Comparison of ENCODE assay signal across 22 cellular contexts in genomic region chr15:65762399-65762798, GRCh38.
"Had no signal": no experiment of that assay in that cellular context is flagged by ENCODE, and none has a peak within 500 bp of the region (broad histone marks: within the 10 kb centered on the region; RNA-seq: fewer than 3 reads in every experiment).

No MANE protein-coding gene starts in this region.

- H3K4me1 Mint-ChIP-seq: neural progenitor cell had no signal

- H3K4me3 Mint-ChIP-seq: endodermal cell, neural progenitor cell had no signal

- H3K9me3 Mint-ChIP-seq: endodermal cell; naive thymus-derived CD8-positive, alpha-beta T cell; neural progenitor cell had no signal

- H3K9ac ChIP-seq: neural progenitor cell had no signal

- DNase-seq: colonic mucosa; dermis blood vessel endothelial cell; endodermal cell; erythroblast; foreskin keratinocyte; kidney; left cardiac atrium; left ventricle myocardium inferior; lower lobe of right lung; mesenchymal stem cell; midbrain; naive thymus-derived CD8-positive, alpha-beta T cell; nucleus accumbens; ovary; sigmoid colon; stimulated activated CD4-positive, alpha-beta T cell treated with anti-CD3 and anti-CD28 coated beads, Interleukin-2, amount 100 ng/mL, for 24 hours; stimulated activated naive CD4-positive, alpha-beta T cell treated with Interleukin-2 at 50 U/mL for 16 hours; upper lobe of right lung had no signal

- H3K27ac Mint-ChIP-seq: endodermal cell, neural progenitor cell had no signal

- H3K4me1 ChIP-seq: neural progenitor cell, upper lobe of right lung had no signal

- H3K36me3 ChIP-seq: colonic mucosa, neural progenitor cell, ovary, right atrium auricular region had no signal

- H3K4me3 ChIP-seq: colonic mucosa, left ventricle myocardium inferior, lower lobe of right lung, neural progenitor cell, ovary, right atrium auricular region, sigmoid colon, skin epidermis, tibial nerve, upper lobe of right lung had no signal

- ATAC-seq: foreskin keratinocyte, left cardiac atrium, lower lobe of right lung, upper lobe of right lung had no signal

- H3K4me2 ChIP-seq: neural progenitor cell had no signal

- H3K9me3 ChIP-seq: colonic mucosa, left ventricle myocardium inferior, lower lobe of right lung, ovary, right atrium auricular region, sigmoid colon, tibial nerve, upper lobe of right lung had no signal

- H3K27ac ChIP-seq: colonic mucosa, foreskin keratinocyte, left ventricle myocardium inferior, lower lobe of right lung, neural progenitor cell, ovary, right atrium auricular region, sigmoid colon, tibial nerve, upper lobe of right lung had no signal

- H2AFZ ChIP-seq: neural progenitor cell had no signal

- H3K27me3 Mint-ChIP-seq: naive thymus-derived CD8-positive, alpha-beta T cell had no signal

- H3K27me3 ChIP-seq: colonic mucosa, foreskin keratinocyte, neural progenitor cell, ovary, right atrium auricular region, sigmoid colon, tibial nerve, upper lobe of right lung had no signal

- H3K36me3 Mint-ChIP-seq: neural progenitor cell had no signal
